13 cellular contexts compared by ENCODE assay signal in genomic region chr5:71939452-71939932, GRCh38.
DNase-seq lines count a peak whose midpoint lies in the region; TF ChIP-seq lines count a peak whose summit lies in the region.
"Had no signal": no experiment of that assay in that cellular context is flagged by ENCODE, and none has a peak within 500 bp of the region (broad histone marks: within the 10 kb centered on the region; RNA-seq: fewer than 3 reads in every experiment).

No MANE protein-coding gene starts in this region.

- H3K4me2 ChIP-seq in neural progenitor cell, result no peak overlapping the region

- no peak for TF ChIP-seq POLR2A in Peyer's patch (IDR thresholded peaks at IDR 0.05)

- no peak overlapping the region for H3K9ac ChIP-seq in neural progenitor cell

- H3K27ac ChIP-seq in neural progenitor cell (no peak overlapping the region), Peyer's patch (peak overlapping the region in 1 of 4 donors; percentile 14)
- H3K27ac ChIP-seq: brain microvascular endothelial cell had no signal

- intact Hi-C loops in posterior vena cava (cut with DNase I), result no loop called here

- H3K27ac Mint-ChIP-seq in brain (peak overlapping the region; percentile 9 to 90 (median 69)), neural progenitor cell (peak overlapping the region; percentile 93)
- H3K27ac Mint-ChIP-seq: CD4-positive, alpha-beta T cell; memory B cell had no signal

- H3K9me3 ChIP-seq in neural progenitor cell (ENCODE audit: low read depth) (no peaks in the 10 kb centered on the region), Peyer's patch (no peaks in the 10 kb centered on the region)

- no peaks in the 10 kb centered on the region for H3K36me3 ChIP-seq in neural progenitor cell
- H3K36me3 ChIP-seq in Peyer's patch, result no peaks in the 10 kb centered on the region
- H3K36me3 ChIP-seq: brain microvascular endothelial cell, stomach had no signal

- peak; percentile 67 for DNase-seq in DMS 273 (lab: John Stamatoyannopoulos, UW; ENCODE audit: unreplicated experiment)
- DNase-seq in NCI-H146 treated with DMSO at 0.1 percent for 48 hours (lab: John Stamatoyannopoulos, UW; ENCODE audit: unreplicated experiment), result peak; percentile 76
- DNase-seq in neural progenitor cell (ENCODE audit: low spot score), result no peak
- DNase-seq in activated CD4-positive, CD25-positive, alpha-beta regulatory T cell treated with anti-CD3 and anti-CD28 coated beads, Interleukin-2, amount 50 U/mL, for 72 hours, result no peak
- DNase-seq in Peyer's patch, result no peak
- no peak for DNase-seq in posterior vena cava (ENCODE audit: low spot score)
- DNase-seq: activated CD4-positive, alpha-beta T cell treated with anti-CD3 and anti-CD28 coated beads for 1 hour; brain microvascular endothelial cell; CD4-positive, alpha-beta T cell; SW 1271 had no signal

- H4K20me1 ChIP-seq in neural progenitor cell (ENCODE audit: low read depth), result no peaks in the 10 kb centered on the region

- peak overlapping the region; percentile 15 for H2AFZ ChIP-seq in neural progenitor cell (replicated peaks)

- peak overlapping the region in 2 of 5 experiments; percentile 10 to 27 for H3K4me3 Mint-ChIP-seq in brain
- peak overlapping the region; percentile 63 for H3K4me3 Mint-ChIP-seq in neural progenitor cell
- H3K4me3 Mint-ChIP-seq: CD4-positive, alpha-beta T cell; memory B cell had no signal

- TF ChIP-seq CTCF in brain (conservative IDR thresholded peaks at IDR 0.05) (no peak), neural progenitor cell (IDR thresholded peaks at IDR 0.05) (no peak), Peyer's patch (IDR thresholded peaks at IDR 0.05) (no peak)

- H3K4me1 Mint-ChIP-seq in brain (peaks cover 34% of the 10 kb centered on the region), neural progenitor cell (peaks cover 33% of the 10 kb centered on the region)
- H3K4me1 Mint-ChIP-seq: memory B cell had no signal

- H3K4me1 ChIP-seq in neural progenitor cell (peaks cover 32% of the 10 kb centered on the region), Peyer's patch (peaks cover 0 to 10% (median 0%) of the 10 kb centered on the region in 4 donors)

- H3F3A ChIP-seq in neural progenitor cell (ENCODE audit: low read depth), result peaks cover 5% of the 10 kb centered on the region

- no peaks in the 10 kb centered on the region for H3K79me2 ChIP-seq in neural progenitor cell (ENCODE audit: low read depth)

- H3K36me3 Mint-ChIP-seq in brain (no peaks in the 10 kb centered on the region), neural progenitor cell (peaks cover 2% of the 10 kb centered on the region)
- H3K36me3 Mint-ChIP-seq: memory B cell had no signal

- H3K9me3 Mint-ChIP-seq in brain, result peaks cover 3 to 16% (median 5%) of the 10 kb centered on the region in 5 experiments
- peaks cover 7% of the 10 kb centered on the region for H3K9me3 Mint-ChIP-seq in neural progenitor cell
- H3K9me3 Mint-ChIP-seq: CD4-positive, alpha-beta T cell had no signal

- no peaks in the 10 kb centered on the region for H3K27me3 Mint-ChIP-seq in brain
- H3K27me3 Mint-ChIP-seq in neural progenitor cell (ENCODE audit: insufficient read depth, low read depth), result no peaks in the 10 kb centered on the region

- H3K27me3 ChIP-seq in neural progenitor cell, result no peaks in the 10 kb centered on the region
- H3K27me3 ChIP-seq in Peyer's patch, result no peaks in the 10 kb centered on the region
- H3K27me3 ChIP-seq: brain microvascular endothelial cell, stomach had no signal

- H3K4me3 ChIP-seq in neural progenitor cell (no peak overlapping the region), Peyer's patch (no peak overlapping the region)
- H3K4me3 ChIP-seq: stomach had no signal

Comparison
In these comparisons a context has a peak if more than half of its experiments do, and no peak if none do; other contexts are left out.
1. DNase-seq: peak in DMS 273 (single experiment) and NCI-H146 treated with DMSO at 0.1 percent for 48 hours (single experiment); none in neural progenitor cell (single experiment), activated CD4-positive, CD25-positive, alpha-beta regulatory T cell treated with anti-CD3 and anti-CD28 coated beads, Interleukin-2, amount 50 U/mL, for 72 hours (single experiment), Peyer's patch (0 of 3) and posterior vena cava (single experiment).